Comparison of ENCODE assay signal across 12 cellular contexts in genomic region chr7:76396039-76396732, GRCh38. TPM values are rescaled to one million over a fixed set of nuclear protein-coding genes. Genes with fewer than 3 reads are reported as not detected.
DNase-seq lines count a peak whose midpoint lies in the region; ATAC-seq and TF ChIP-seq lines count a peak whose summit lies in the region.
"Had no signal": no experiment of that assay in that cellular context is flagged by ENCODE, and none has a peak within 500 bp of the region (broad histone marks: within the 10 kb centered on the region; RNA-seq: fewer than 3 reads in every experiment).

No MANE protein-coding gene starts in this region.

- no peaks in the 10 kb centered on the region for H3K9me3 Mint-ChIP-seq in activated naive CD4-positive, alpha-beta T cell treated with anti-CD3 and anti-CD28 coated beads, Interleukin-2, amount 50 U/mL, for 24 hours
- H3K9me3 Mint-ChIP-seq in chondrocyte (ENCODE audit: low read depth) = no peaks in the 10 kb centered on the region

- peak overlapping the region; percentile 92 for H3K27ac ChIP-seq in subcutaneous abdominal adipose tissue (ENCODE audit: low read depth, low read length)
- H3K27ac ChIP-seq: heart right ventricle, psoas muscle had no signal

- H3K4me1 ChIP-seq in subcutaneous abdominal adipose tissue (ENCODE audit: control insufficient read depth in 5 of 5, insufficient read depth in 5 of 5, low read length in 5 of 5) = peaks cover 0 to 38% (median 32%) of the 10 kb centered on the region in 5 donors

- peaks cover 29% of the 10 kb centered on the region for H3K4me1 Mint-ChIP-seq in activated naive CD4-positive, alpha-beta T cell treated with anti-CD3 and anti-CD28 coated beads, Interleukin-2, amount 50 U/mL, for 24 hours
- peaks cover 12% of the 10 kb centered on the region for H3K4me1 Mint-ChIP-seq in chondrocyte (ENCODE audit: low read depth)

- no peaks in the 10 kb centered on the region for H3K36me3 ChIP-seq in subcutaneous abdominal adipose tissue (ENCODE audit: control insufficient read depth in 5 of 5, insufficient read depth in 5 of 5, low read length in 5 of 5)
- H3K36me3 ChIP-seq: heart right ventricle had no signal

- H3K27me3 Mint-ChIP-seq in activated naive CD4-positive, alpha-beta T cell treated with anti-CD3 and anti-CD28 coated beads, Interleukin-2, amount 50 U/mL, for 24 hours = no peaks in the 10 kb centered on the region
- H3K27me3 Mint-ChIP-seq in chondrocyte (ENCODE audit: low read depth) = no peaks in the 10 kb centered on the region

- H3K27ac Mint-ChIP-seq in activated naive CD4-positive, alpha-beta T cell treated with anti-CD3 and anti-CD28 coated beads, Interleukin-2, amount 50 U/mL, for 24 hours = peak overlapping the region; percentile 59
- H3K27ac Mint-ChIP-seq in chondrocyte (ENCODE audit: unreplicated experiment) = no peak overlapping the region

- no peaks in the 10 kb centered on the region for H3K9me3 ChIP-seq in subcutaneous abdominal adipose tissue (ENCODE audit: control insufficient read depth in 5 of 5, low read length in 5 of 5)
- H3K9me3 ChIP-seq: heart right ventricle, psoas muscle had no signal

- H3K9ac ChIP-seq in subcutaneous abdominal adipose tissue (ENCODE audit: low read length in 5 of 5) = no peak overlapping the region

- H3K36me3 Mint-ChIP-seq in activated naive CD4-positive, alpha-beta T cell treated with anti-CD3 and anti-CD28 coated beads, Interleukin-2, amount 50 U/mL, for 24 hours = peaks cover 2% of the 10 kb centered on the region
- no peaks in the 10 kb centered on the region for H3K36me3 Mint-ChIP-seq in chondrocyte (ENCODE audit: low read depth)

- no peaks in the 10 kb centered on the region for H3K27me3 ChIP-seq in subcutaneous abdominal adipose tissue (ENCODE audit: control insufficient read depth in 5 of 5, insufficient read depth in 4 of 5, low read length in 5 of 5)
- H3K27me3 ChIP-seq: heart right ventricle had no signal

- no peak for TF ChIP-seq CTCF in chondrocyte (IDR thresholded peaks at IDR 0.05)

- no peak for DNase-seq in activated naive CD4-positive, alpha-beta T cell treated with anti-CD3 and anti-CD28 coated beads, Interleukin-2, amount 50 U/mL, for 16 hours
- DNase-seq in NCI-H446 treated with DMSO at 0.1 percent for 48 hours (lab: John Stamatoyannopoulos, UW) (peak; percentile 11), cerebellar cortex (ENCODE audit: low spot score) (peak; percentile 78), NCI-H226 (no peak), chondrocyte (ENCODE audit: low spot score) (no peak)
- DNase-seq: heart right ventricle, mammary epithelial cell, psoas muscle, T1000 had no signal

- H3K4me3 ChIP-seq in subcutaneous abdominal adipose tissue (ENCODE audit: low read depth in 1 of 5, low read length in 5 of 5) = no peak overlapping the region

- H3K4me3 Mint-ChIP-seq in activated naive CD4-positive, alpha-beta T cell treated with anti-CD3 and anti-CD28 coated beads, Interleukin-2, amount 50 U/mL, for 24 hours = peak overlapping the region; percentile 30
- H3K4me3 Mint-ChIP-seq in chondrocyte (ENCODE audit: unreplicated experiment) = no peak overlapping the region

- no peak for ATAC-seq in HG03378 (IDR thresholded peaks at IDR 0.05; ENCODE audit: unreplicated experiment)
- ATAC-seq: heart right ventricle, psoas muscle had no signal

RNA-seq across cellular contexts. Expression of gene SSC4D, which starts 13.3 kb away (rescaled TPM):
- total RNA-seq in chondrocyte = 0.97 to 1.2 TPM (median 1.1 TPM) in 3 replicates

RNA-seq across cellular contexts. Expression of gene ZP3, which starts 28.6 kb away (rescaled TPM):
- total RNA-seq in chondrocyte = not detected in 3 replicates

RNA-seq across cellular contexts. Expression of gene YWHAG, which starts 37.4 kb away (rescaled TPM):
- total RNA-seq in chondrocyte = 195 to 208 TPM (median 205 TPM) in 3 replicates

Comparison
In these comparisons a context has a peak if more than half of its experiments do, and no peak if none do; other contexts are left out.
1. DNase-seq: peak in NCI-H446 treated with DMSO at 0.1 percent for 48 hours (single experiment) and cerebellar cortex (single experiment); none in activated naive CD4-positive, alpha-beta T cell treated with anti-CD3 and anti-CD28 coated beads, Interleukin-2, amount 50 U/mL, for 16 hours (single experiment), NCI-H226 (single experiment) and chondrocyte (single experiment).